In the genomic region with DNA sequence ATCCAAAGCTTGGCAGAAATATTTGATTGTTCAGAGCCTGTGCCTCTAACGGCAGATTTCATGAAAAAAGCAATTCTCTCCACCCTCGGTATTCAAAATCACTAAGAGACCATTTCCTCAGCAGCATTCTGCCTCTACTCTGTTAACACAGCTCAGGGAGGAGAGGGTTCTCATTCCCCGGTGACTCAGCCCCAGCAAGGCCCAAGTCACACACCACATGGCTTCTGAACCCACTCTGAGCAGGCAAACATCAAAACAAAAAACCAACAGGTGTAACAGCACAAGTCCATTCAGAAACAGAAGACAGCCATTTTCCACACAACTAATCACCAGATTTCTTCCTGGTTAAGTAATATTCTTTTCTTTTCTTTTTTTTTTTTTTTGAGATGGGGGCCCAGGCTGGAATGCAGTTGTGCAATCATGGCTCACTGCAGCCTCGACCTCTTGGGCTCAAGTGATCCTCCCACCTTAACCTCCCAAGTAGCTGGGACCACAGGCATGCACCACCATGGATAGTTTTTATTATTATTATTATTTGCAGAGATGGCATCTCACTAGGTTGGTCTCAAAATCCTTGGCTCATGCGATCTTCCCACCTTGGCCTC, we compare ENCODE assay signal across 9 cellular contexts. TPM values are rescaled to one million over a fixed set of nuclear protein-coding genes. Genes with fewer than 3 reads are reported as not detected.
DNase-seq lines count a peak whose midpoint lies in the region; ATAC-seq, FAIRE-seq and TF ChIP-seq lines count a peak whose summit lies in the region.
"Had no signal": no experiment of that assay in that cellular context is flagged by ENCODE, and none has a peak within 500 bp of the region (broad histone marks: within the 10 kb centered on the region; RNA-seq: fewer than 3 reads in every experiment).

No MANE protein-coding gene starts in this region.

- 55% methylated on average over 5 of the region's 5 CpGs for WGBS in right cardiac atrium
- WGBS in aorta, 2 donors = 49 to 59% methylated on average over 5 of the region's 5 CpGs

- H3K4me1 ChIP-seq in right cardiac atrium (ENCODE audit: control insufficient read depth, insufficient read depth, low read length) (peaks cover 34% of the 10 kb centered on the region), foreskin keratinocyte (no peaks in the 10 kb centered on the region), aorta (ENCODE audit: control insufficient read depth in 1 of 2, insufficient read depth in 2 of 2, low read length in 2 of 2) (peaks cover 0 to 1% of the 10 kb centered on the region in 2 donors)

- H3K27ac ChIP-seq in right cardiac atrium (ENCODE audit: low read length) (peak overlapping the region; percentile 14), foreskin keratinocyte (no peak overlapping the region), aorta (ENCODE audit: low read depth in 1 of 2, low read length in 2 of 2) (no peak overlapping the region)
- H3K27ac ChIP-seq: suprapubic skin had no signal

- H3K27me3 ChIP-seq in right cardiac atrium (ENCODE audit: control insufficient read depth, insufficient read depth) (no peaks in the 10 kb centered on the region), foreskin keratinocyte (no peaks in the 10 kb centered on the region), aorta (ENCODE audit: control insufficient read depth in 1 of 2, insufficient read depth in 2 of 2, low read length in 1 of 2) (no peaks in the 10 kb centered on the region)
- H3K27me3 ChIP-seq: suprapubic skin had no signal

- CTCF ChIA-PET in activated CD4-positive, alpha-beta memory T cell treated with anti-CD3 and anti-CD28 coated beads for 36 hours (lab: Charles Lee) = interaction anchor here (1.1 kb wide), 2 partner anchors 77 to 183 kb away, joined by 3 read pairs; partner anchors contain the start of gene NOL7

- no peak for FAIRE-seq in GM19239 (lab: Jason Lieb, UNC)

- peaks cover 10% of the 10 kb centered on the region for H3K9me3 Mint-ChIP-seq in activated CD4-positive, alpha-beta memory T cell treated with anti-CD3 and anti-CD28 coated beads for 36 hours

- no peak for TF ChIP-seq CTCF in foreskin keratinocyte (conservative IDR thresholded peaks at IDR 0.05)

- peaks cover 70% of the 10 kb centered on the region for H3K4me1 Mint-ChIP-seq in activated CD4-positive, alpha-beta memory T cell treated with anti-CD3 and anti-CD28 coated beads for 36 hours (ENCODE audit: low read depth)

- H3K4me3 Mint-ChIP-seq in activated CD4-positive, alpha-beta memory T cell treated with anti-CD3 and anti-CD28 coated beads for 36 hours = peak overlapping the region; percentile 9

- ATAC-seq in right cardiac atrium = peak in 1 of 2 donors; percentile 37
- peak; percentile 59 for ATAC-seq in foreskin keratinocyte
- peak; percentile 47 for ATAC-seq in aorta (ENCODE audit: low FRiP score)

- POLR2A ChIA-PET in activated CD4-positive, alpha-beta memory T cell treated with anti-CD3 and anti-CD28 coated beads for 36 hours (lab: Charles Lee) = interaction anchor here (1.1 to 1.2 kb wide), 2 partner anchors 22 to 104 kb away, joined by 4 to 5 read pairs; partner anchors contain the start of gene TBC1D7

- H3K36me3 ChIP-seq in aorta (ENCODE audit: control insufficient read depth in 1 of 2, insufficient read depth in 2 of 2, low read length in 1 of 2) = no peaks in the 10 kb centered on the region
- H3K36me3 ChIP-seq: suprapubic skin had no signal

- H3K9me3 ChIP-seq in right cardiac atrium (ENCODE audit: control insufficient read depth, low read length) = no peaks in the 10 kb centered on the region
- no peaks in the 10 kb centered on the region for H3K9me3 ChIP-seq in aorta (ENCODE audit: control insufficient read depth, low read length)
- H3K9me3 ChIP-seq: suprapubic skin had no signal

- no peaks in the 10 kb centered on the region for H3K36me3 Mint-ChIP-seq in activated CD4-positive, alpha-beta memory T cell treated with anti-CD3 and anti-CD28 coated beads for 36 hours

- DNase-seq in right cardiac atrium (no peak), cardiac septum (ENCODE audit: low spot score) (no peak), foreskin keratinocyte (no peak), aorta (no peak), NCI-H1436 treated with DMSO at 0.1 percent for 48 hours (lab: John Stamatoyannopoulos, UW) (no peak), NCI-H524 (lab: John Stamatoyannopoulos, UW) (no peak), GM19239 (ENCODE audit: insufficient read length, low spot score) (no peak)
- peak; percentile 67 for DNase-seq in activated CD4-positive, alpha-beta memory T cell treated with anti-CD3 and anti-CD28 coated beads for 36 hours

- intact Hi-C loops in right cardiac atrium (cut with DNase I) = no loop called here
- intact Hi-C loops in cardiac septum (cut with DNase I) = no loop called here
- intact Hi-C loops in activated CD4-positive, alpha-beta memory T cell treated with anti-CD3 and anti-CD28 coated beads for 36 hours (cut with micrococcal nuclease) = no loop called here
- intact Hi-C loops in aorta (cut with DNase I) = loop anchor here in 1 of 2 donors (10.0 kb wide), 1 partner anchor 67 kb away; no protein-coding TSS in a partner anchor

- H3K27ac Mint-ChIP-seq in activated CD4-positive, alpha-beta memory T cell treated with anti-CD3 and anti-CD28 coated beads for 36 hours = peak overlapping the region; percentile 57

- H3K4me3 ChIP-seq in right cardiac atrium (ENCODE audit: low read length) (no peak overlapping the region), aorta (ENCODE audit: low read length in 2 of 2) (no peak overlapping the region)
- H3K4me3 ChIP-seq: suprapubic skin had no signal

- no peaks in the 10 kb centered on the region for H3K27me3 Mint-ChIP-seq in activated CD4-positive, alpha-beta memory T cell treated with anti-CD3 and anti-CD28 coated beads for 36 hours

RNA-seq across cellular contexts. Expression of gene GFOD1, which starts 55.4 kb away (rescaled TPM):
- 10 to 100 TPM; 51.0 to 81.7 (median 54.7) TPM for total RNA-seq in right cardiac atrium
- polyA plus RNA-seq in right cardiac atrium = 30.3 TPM
- total RNA-seq in cardiac septum = 54.0 TPM
- 1 to 10 TPM; 2.3 to 2.4 TPM for total RNA-seq in activated CD4-positive, alpha-beta memory T cell treated with anti-CD3 and anti-CD28 coated beads for 36 hours
- total RNA-seq in foreskin keratinocyte = 10.3 and 11.1 TPM in 2 replicates
- 3.3 and 3.7 TPM in 2 replicates for polyA plus RNA-seq in foreskin keratinocyte
- total RNA-seq in aorta = 10 to 100 TPM; 16.0 to 17.3 TPM
- 1 to 10 TPM; 1.6 to 2.5 TPM for polyA plus RNA-seq in aorta
